ENCODE assay signal across 26 cellular contexts in the genomic region with DNA sequence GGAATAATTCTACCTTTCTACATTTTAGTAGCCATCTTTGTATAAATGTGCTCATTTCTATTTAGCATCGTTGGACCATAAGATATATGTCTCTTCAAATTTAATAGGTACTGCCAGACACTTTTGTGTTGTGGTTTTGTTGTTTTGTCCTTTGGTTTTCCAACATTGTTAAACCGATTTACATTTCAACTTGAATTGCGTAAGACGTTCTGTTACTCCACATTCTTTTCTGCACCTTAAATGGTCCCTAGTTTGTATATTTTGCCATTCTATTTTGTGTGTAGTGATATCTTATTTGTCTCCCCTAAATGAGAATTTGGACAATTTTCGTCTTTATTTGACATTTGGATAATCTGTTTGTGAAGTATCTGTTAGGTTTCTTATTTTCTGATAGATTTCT.
DNase-seq lines count a peak whose midpoint lies in the region; ATAC-seq, FAIRE-seq and TF ChIP-seq lines count a peak whose summit lies in the region.
"Had no signal": no experiment of that assay in that cellular context is flagged by ENCODE, and none has a peak within 500 bp of the region (broad histone marks: within the 10 kb centered on the region; RNA-seq: fewer than 3 reads in every experiment).

No MANE protein-coding gene starts in this region.

- H3K9me3 ChIP-seq in HepG2 (ENCODE audit: low read length) (peaks cover 46% of the 10 kb centered on the region), right lobe of liver (no peaks in the 10 kb centered on the region), neural cell (ENCODE audit: low read length) (peaks cover 3% of the 10 kb centered on the region)
- H3K9me3 ChIP-seq: A549, HAP-1 had no signal

- intact Hi-C loops in HepG2 (cut with micrococcal nuclease; ENCODE audit: unreplicated experiment) (no loop called here), right lobe of liver (cut with DNase I) (no loop called here), dorsolateral prefrontal cortex (cut with DNase I) (no loop called here)

- TF ChIP-seq CTCF in HepG2 (CRISPR knock-in tag; IDR thresholded peaks at IDR 0.05) (no peak), right lobe of liver (IDR thresholded peaks at IDR 0.05) (no peak), dorsolateral prefrontal cortex (IDR thresholded peaks at IDR 0.05 in 54 of 56, conservative IDR thresholded peaks at IDR 0.05 in 2 of 56; ENCODE audit: low read depth in 1 of 56, partially characterized antibody in 56 of 56) (no peak), neural cell (IDR thresholded peaks at IDR 0.05; ENCODE audit: poor library complexity, severe bottlenecking) (no peak)

- no TSS peak for BruUV-seq in HepG2 (replicated peaks; lab: Mats Ljungman, UMichigan)

- no peak overlapping the region for H3K27ac Mint-ChIP-seq in activated naive CD4-positive, alpha-beta T cell treated with anti-CD3 and anti-CD28 coated beads, Interleukin-2, amount 50 U/mL, for 72 hours
- H3K27ac Mint-ChIP-seq: CD14-positive monocyte; CD4-positive, alpha-beta T cell; CD8-positive, alpha-beta memory T cell; GM23338; HFFc6 had no signal

- H3K36me3 ChIP-seq in HepG2 (replicated peaks in 1 of 2; ENCODE audit: control insufficient read depth in 1 of 2, insufficient read depth in 2 of 2, low read length in 2 of 2) (no peaks in the 10 kb centered on the region), right lobe of liver (no peaks in the 10 kb centered on the region), neural cell (ENCODE audit: insufficient read depth, low read length) (no peaks in the 10 kb centered on the region)
- H3K36me3 ChIP-seq: BE2C; BLaER1 treated with 17β-estradiol and CSF1 and Interleukin-3, amounts not matched to agents 10 nM and 100 nM; HAP-1 had no signal

- DNase-seq in HepG2 (ENCODE audit: low spot score) (no peak), right lobe of liver (no peak), dorsolateral prefrontal cortex (no peak), NCI-H510A (lab: John Stamatoyannopoulos, UW) (no peak)
- DNase-seq in activated naive CD4-positive, alpha-beta T cell treated with anti-CD3 and anti-CD28 coated beads, Interleukin-2, amount 50 U/mL, for 72 hours (ENCODE audit: low spot score in 2 of 2) = no peak
- DNase-seq: 8988T; ACHN; AML-193; BE2C; CD4-positive, alpha-beta T cell; CD8-positive, alpha-beta memory T cell; DMS 273 treated with DMSO at 0.1 percent for 48 hours; DMS79; EL; GDM1; HFFc6 had no signal

- TF ChIP-seq RAD21 in HepG2 (CRISPR knock-in tag; IDR thresholded peaks at IDR 0.05) (no peak), neural cell (conservative IDR thresholded peaks at IDR 0.05) (no peak)

- H3K27ac ChIP-seq in HepG2 (ENCODE audit: extremely low read length, insufficient read depth, low read length) (no peak overlapping the region), right lobe of liver (no peak overlapping the region), dorsolateral prefrontal cortex (peak overlapping the region in 42 of 59 donors; percentile 0 to 78 (median 57)), neural cell (ENCODE audit: low read length) (peak overlapping the region; percentile 90)
- H3K27ac ChIP-seq: A549; BLaER1 treated with 17β-estradiol and CSF1 and Interleukin-3, amounts not matched to agents 10 nM and 100 nM had no signal

- in situ Hi-C loops in HepG2 (cut with HindIII; ENCODE audit: extremely low pct_ligation_motif_present, low pct_unique_long_range_greater_than_20kb) = no loop called here

- no peak overlapping the region for H3K9ac ChIP-seq in HepG2 (ENCODE audit: insufficient read depth, low read depth, low read length)
- H3K9ac ChIP-seq in neural cell (ENCODE audit: low read length) = no peak overlapping the region
- H3K9ac ChIP-seq: BLaER1 treated with 17β-estradiol and CSF1 and Interleukin-3, amounts not matched to agents 10 nM and 100 nM had no signal

- H3K9me3 Mint-ChIP-seq in activated naive CD4-positive, alpha-beta T cell treated with anti-CD3 and anti-CD28 coated beads, Interleukin-2, amount 50 U/mL, for 72 hours = peaks cover 19 to 23% of the 10 kb centered on the region in 2 donors
- H3K9me3 Mint-ChIP-seq: GM23338, HFFc6 had no signal

- TF ChIP-seq POLR2A in HepG2 (IDR thresholded peaks at IDR 0.05; ENCODE audit: insufficient read depth in 1 of 2, low read depth in 2 of 2, low read length in 2 of 2) (no peak), right lobe of liver (IDR thresholded peaks at IDR 0.05) (no peak)

- POLR2A ChIA-PET in HepG2 (lab: Yijun Ruan, JAX) = no interaction called here

- H3K4me3 ChIP-seq in HepG2 (replicated peaks in 1 of 3; ENCODE audit: insufficient read depth in 1 of 3, low read depth in 2 of 3, low read length in 3 of 3) (no peak overlapping the region), right lobe of liver (no peak overlapping the region), dorsolateral prefrontal cortex (peak overlapping the region in 3 of 59 donors; percentile 13 to 44 (median 29)), neural cell (ENCODE audit: low read length) (no peak overlapping the region)
- H3K4me3 ChIP-seq: A549; BLaER1 treated with 17β-estradiol and CSF1 and Interleukin-3, amounts not matched to agents 10 nM and 100 nM; GM12878; GM23338; HAP-1 had no signal

- WGBS in HepG2 (ENCODE audit: low lambda C conversion rate) = 29% methylated on average over 5 of the region's 5 CpGs
- WGBS in right lobe of liver (ENCODE audit: insufficient coverage, low coverage, low lambda C conversion rate, missing lambda C conversion rate) = 50% methylated on average over 5 of the region's 5 CpGs

- H3F3A ChIP-seq in neural cell (ENCODE audit: insufficient read depth, low read length, poor library complexity, severe bottlenecking) = peaks cover 5% of the 10 kb centered on the region

- no peak for FAIRE-seq in HepG2 (lab: Jason Lieb, UNC)
- FAIRE-seq: A549, D721Med, GM12878, GM18507, H54 had no signal

- H3K79me2 ChIP-seq in HepG2 (ENCODE audit: insufficient read depth, low read length) (no peaks in the 10 kb centered on the region), neural cell (replicated peaks; ENCODE audit: insufficient read depth, low read length) (no peaks in the 10 kb centered on the region)

- no peak for TF ChIP-seq EP300 in HepG2 (IDR thresholded peaks at IDR 0.05; ENCODE audit: low read depth in 2 of 2, low read length in 2 of 2)
- TF ChIP-seq EP300 in HepG2 (CRISPR knock-in tag; IDR thresholded peaks at IDR 0.05; ENCODE audit: borderline replicate concordance) = no peak
- no peak for TF ChIP-seq EP300 in neural cell (conservative IDR thresholded peaks at IDR 0.05; ENCODE audit: poor library complexity, severe bottlenecking)

- H2AFZ ChIP-seq in HepG2 (ENCODE audit: low read length) = no peak overlapping the region
- no peak overlapping the region for H2AFZ ChIP-seq in neural cell (ENCODE audit: low read depth, low read length)
- H2AFZ ChIP-seq: GM23338 had no signal

- no peak overlapping the region for H3K4me2 ChIP-seq in HepG2 (ENCODE audit: low read depth, low read length)
- no peak overlapping the region for H3K4me2 ChIP-seq in neural cell (ENCODE audit: low read length)
- H3K4me2 ChIP-seq: A549; BLaER1 treated with 17β-estradiol and CSF1 and Interleukin-3, amounts not matched to agents 10 nM and 100 nM; GM23338 had no signal

- H3K4me1 ChIP-seq in HepG2 (ENCODE audit: insufficient read depth, low read length) (no peaks in the 10 kb centered on the region), right lobe of liver (no peaks in the 10 kb centered on the region)
- H3K4me1 ChIP-seq: A549; BLaER1 treated with 17β-estradiol and CSF1 and Interleukin-3, amounts not matched to agents 10 nM and 100 nM; HAP-1 had no signal

- CTCF ChIA-PET in HepG2 (lab: Yijun Ruan, JAX; ENCODE audit: low intra/inter-chr PET ratio, low total read pairs) = no interaction called here

- peaks cover 0 to 8% of the 10 kb centered on the region in 2 donors for H3K36me3 Mint-ChIP-seq in activated naive CD4-positive, alpha-beta T cell treated with anti-CD3 and anti-CD28 coated beads, Interleukin-2, amount 50 U/mL, for 72 hours
- H3K36me3 Mint-ChIP-seq: CD14-positive monocyte; CD8-positive, alpha-beta memory T cell had no signal

- no peaks in the 10 kb centered on the region; a peak in 1 of 5 replicates for H3K27me3 ChIP-seq in HepG2 (ENCODE audit: control insufficient read depth in 1 of 2, insufficient read depth in 2 of 2, low read length in 2 of 2)
- H3K27me3 ChIP-seq in right lobe of liver = no peaks in the 10 kb centered on the region
- no peaks in the 10 kb centered on the region for H3K27me3 ChIP-seq in dorsolateral prefrontal cortex
- H3K27me3 ChIP-seq in neural cell (ENCODE audit: insufficient read depth, low read depth, low read length) = no peaks in the 10 kb centered on the region
- H3K27me3 ChIP-seq: BE2C; BLaER1 treated with 17β-estradiol and CSF1 and Interleukin-3, amounts not matched to agents 10 nM and 100 nM had no signal

- no peaks in the 10 kb centered on the region for H3K9me2 ChIP-seq in neural cell (ENCODE audit: insufficient read depth, low read length)

- ATAC-seq in HepG2 (no peak), right lobe of liver (no peak)
- no peak for ATAC-seq in activated naive CD4-positive, alpha-beta T cell treated with anti-CD3 and anti-CD28 coated beads, Interleukin-2, amount 50 U/mL, for 72 hours
- ATAC-seq: A549 had no signal

- H4K20me1 ChIP-seq in HepG2 (ENCODE audit: insufficient read depth, low read length) (no peaks in the 10 kb centered on the region), neural cell (ENCODE audit: insufficient read depth) (no peaks in the 10 kb centered on the region)
- H4K20me1 ChIP-seq: BLaER1 treated with 17β-estradiol and CSF1 and Interleukin-3, amounts not matched to agents 10 nM and 100 nM had no signal

TF ChIP-seq in HepG2, 621 proteins besides CTCF, POLR2A, EP300 and RAD21 (continues in another document):
- TF ChIP-seq CEBPB (IDR thresholded peaks at IDR 0.05; ENCODE audit: borderline replicate concordance, low read depth, low read length) (peak; percentile 54; the same call in 1 of the 2 replicates), ZIK1 (CRISPR knock-in tag; IDR thresholded peaks at IDR 0.05; ENCODE audit: borderline replicate concordance, low read depth) (no peak)

Comparison
In these comparisons a context has a peak if more than half of its experiments do, and no peak if none do; other contexts are left out.
1. H3K27ac ChIP-seq: peak in dorsolateral prefrontal cortex (42 of 59) and neural cell (single experiment); none in HepG2 (single experiment) and right lobe of liver (0 of 3).